ENCODE assay signal across 12 cellular contexts in genomic region chr19:35461788-35462187, GRCh38. TPM values are rescaled to one million over a fixed set of nuclear protein-coding genes. Genes with fewer than 3 reads are reported as not detected.
A peak's percentile ranks its signal among the peaks of the same experiment; 100 is the strongest.
DNase-seq lines count a peak whose midpoint lies in the region; ATAC-seq, FAIRE-seq and TF ChIP-seq lines count a peak whose summit lies in the region.
"Not testable (repeated sequence)": the region's sequence is repeated elsewhere in the genome, so short reads cannot be mapped to it uniquely, and the experiment has no call there.
"Had no signal": no experiment of that assay in that cellular context is flagged by ENCODE, and none has a peak within 500 bp of the region (broad histone marks: within the 10 kb centered on the region; RNA-seq: fewer than 3 reads in every experiment).

No MANE protein-coding gene starts in this region.

- peak overlapping the region; percentile 61 to 85 (median 74); a peak in 21 of 22 replicates for H3K9ac ChIP-seq in BLaER1 treated with 17β-estradiol and CSF1 and Interleukin-3, amounts not matched to agents 10 nM and 100 nM
- H3K9ac ChIP-seq in GM12878 (ENCODE audit: control insufficient read depth, insufficient read depth, low read length): not testable (repeated sequence)

- peak overlapping the region; percentile 75 to 95 (median 90) for H3K4me2 ChIP-seq in BLaER1 treated with 17β-estradiol and CSF1 and Interleukin-3, amounts not matched to agents 10 nM and 100 nM
- H3K4me2 ChIP-seq in GM12878 (ENCODE audit: control insufficient read depth, insufficient read depth): peak overlapping the region; percentile 39; the same call in 1 of the 2 replicates

- H3K27ac Mint-ChIP-seq in T-helper 17 cell: peak overlapping the region; percentile 94
- peak overlapping the region; percentile 90 to 95 for H3K27ac Mint-ChIP-seq in effector memory CD8-positive, alpha-beta T cell

- intact Hi-C loops in GM12878 (cut with micrococcal nuclease; ENCODE audit: unreplicated experiment): loop anchor here (1.0 kb wide), 1 partner anchor 10 kb away; no protein-coding TSS in a partner anchor

- SMC1A ChIA-PET in GM12878 (lab: Charles Lee; ENCODE audit: uncharacterized antibody, unreplicated experiment): interaction anchor here (0.6 to 17.4 kb wide), 21 partner anchors 11 to 221 kb away, joined by 3 to 237 read pairs (median 11); partner anchors contain the start of genes CD22, FFAR1, FFAR2 and FFAR3

- peaks cover 76 to 97% (median 90%) of the 10 kb centered on the region in 10 experiments for H3K4me1 ChIP-seq in BLaER1 treated with 17β-estradiol and CSF1 and Interleukin-3, amounts not matched to agents 10 nM and 100 nM
- peaks cover 62% of the 10 kb centered on the region for H3K4me1 ChIP-seq in GM12878 (ENCODE audit: control insufficient read depth, insufficient read depth, low read length)
- peaks cover 74 to 75% of the 10 kb centered on the region in 2 experiments for H3K4me1 ChIP-seq in neutrophil (ENCODE audit: control insufficient read depth in 1 of 2, insufficient read depth in 1 of 2, low read depth in 1 of 2, low read length in 1 of 2)

- H3K9me3 ChIP-seq in BLaER1 treated with 17β-estradiol and CSF1 and Interleukin-3, amounts not matched to agents 10 nM and 100 nM (replicated peaks in 1 of 11); KOPT-K1 (ENCODE audit: insufficient read depth, low read length, poor library complexity, severe bottlenecking); T-helper 17 cell (ENCODE audit: control insufficient read depth, low read length, poor library complexity, severe bottlenecking); GM12878 (replicated peaks; ENCODE audit: control insufficient read depth, insufficient read depth, low read length); neutrophil: not testable (repeated sequence)

- H3K27ac ChIP-seq in BLaER1 treated with 17β-estradiol and CSF1 and Interleukin-3, amounts not matched to agents 10 nM and 100 nM: peak overlapping the region; percentile 65 to 97 (median 88); a peak in 21 of 22 replicates
- H3K27ac ChIP-seq in KOPT-K1 (ENCODE audit: low read depth, low read length, poor library complexity, severe bottlenecking) (peak overlapping the region; percentile 80), GM12878 (ENCODE audit: control insufficient read depth, insufficient read depth) (peak overlapping the region; percentile 73), neutrophil (peak overlapping the region; percentile 95)

- peak overlapping the region in 6 of 10 experiments; percentile 12 to 35 (median 26); a peak in 7 of 20 replicates for H3K4me3 ChIP-seq in BLaER1 treated with 17β-estradiol and CSF1 and Interleukin-3, amounts not matched to agents 10 nM and 100 nM
- not testable (repeated sequence) for H3K4me3 ChIP-seq in GM12878
- H3K4me3 ChIP-seq in neutrophil (ENCODE audit: low read depth in 1 of 2, low read length in 1 of 2): peak overlapping the region; percentile 32 to 33

- H3K4me3 Mint-ChIP-seq in T-helper 17 cell; effector memory CD8-positive, alpha-beta T cell: not testable (repeated sequence)

- H2AFZ ChIP-seq in GM12878 (ENCODE audit: control insufficient read depth, low read depth, low read length): not testable (repeated sequence)

- not testable (repeated sequence) for H3K27me3 ChIP-seq in BLaER1 treated with 17β-estradiol and CSF1 and Interleukin-3, amounts not matched to agents 10 nM and 100 nM; GM12878 (replicated peaks in 1 of 2; ENCODE audit: control insufficient read depth in 2 of 2, insufficient read depth in 2 of 2, low read length in 1 of 2); neutrophil

- in situ Hi-C loops in GM12878 (cut with MboI): not testable (repeated sequence)

- POLR2A ChIA-PET in GM12878 (lab: Charles Lee): interaction anchor here (0.7 to 4.4 kb wide), 9 partner anchors 10 to 166 kb away, joined by 3 to 37 read pairs (median 16); partner anchors contain the start of genes FFAR1 and FFAR2

- TF ChIP-seq CTCF in GM12878 (IDR thresholded peaks at IDR 0.05 in 2 of 3, conservative IDR thresholded peaks at IDR 0.05 in 1 of 3; ENCODE audit: control insufficient read depth in 2 of 3, extremely low read depth in 1 of 3, insufficient read depth in 1 of 3, low read depth in 3 of 3, low read length in 3 of 3); neutrophil (IDR thresholded peaks at IDR 0.05): not testable (repeated sequence)

- not testable (repeated sequence) for DNase-seq in T-helper 17 cell; GM12878 (ENCODE audit: low read depth, low spot score); effector memory CD8-positive, alpha-beta T cell

- not testable (repeated sequence) for TF ChIP-seq POLR2A in GM12878 (IDR thresholded peaks at IDR 0.05; ENCODE audit: low read depth, low read length)

- not testable (repeated sequence) for H3K36me3 Mint-ChIP-seq in T-helper 17 cell (ENCODE audit: low read depth); effector memory CD8-positive, alpha-beta T cell (ENCODE audit: insufficient read depth)

- RAD21 ChIA-PET in GM12878 (lab: Charles Lee; ENCODE audit: unreplicated experiment): interaction anchor here (0.7 to 8.3 kb wide), 17 partner anchors 7 to 142 kb away, joined by 3 to 110 read pairs (median 13); partner anchors contain the start of genes FFAR1, FFAR2 and FFAR3

- H3K79me2 ChIP-seq in GM12878 (ENCODE audit: control insufficient read depth, insufficient read depth, low read length): not testable (repeated sequence)

- CTCF ChIA-PET in GM12878 (lab: Yijun Ruan, JAX): interaction anchor here (0.8 to 8.5 kb wide), 17 partner anchors 7 to 149 kb away, joined by 3 to 86 read pairs (median 6); partner anchors contain the start of genes FFAR1 and FFAR3

- not testable (repeated sequence) for ATAC-seq in T-helper 17 cell; GM12878; effector memory CD8-positive, alpha-beta T cell (replicated peaks)

- not testable (repeated sequence) for TF ChIP-seq EP300 in GM12878 (IDR thresholded peaks at IDR 0.05; ENCODE audit: borderline replicate concordance in 1 of 2, control insufficient read depth in 1 of 2, low read depth in 2 of 2, low read length in 2 of 2)

- peaks cover 55% of the 10 kb centered on the region for H3K4me1 Mint-ChIP-seq in T-helper 17 cell
- H3K4me1 Mint-ChIP-seq in effector memory CD8-positive, alpha-beta T cell (ENCODE audit: low read depth in 2 of 2): peaks cover 29 to 33% of the 10 kb centered on the region in 2 donors

- not testable (repeated sequence) for BruUV-seq in GM12878 (replicated peaks; lab: Mats Ljungman, UMichigan)

- H3K27me3 Mint-ChIP-seq in T-helper 17 cell; effector memory CD8-positive, alpha-beta T cell: not testable (repeated sequence)

- H3K9me3 Mint-ChIP-seq in effector memory CD8-positive, alpha-beta T cell: not testable (repeated sequence)

- not testable (repeated sequence) for H4K20me1 ChIP-seq in BLaER1 treated with 17β-estradiol and CSF1 and Interleukin-3, amounts not matched to agents 10 nM and 100 nM; GM12878 (ENCODE audit: control insufficient read depth, insufficient read depth)

- not testable (repeated sequence) for H3K36me3 ChIP-seq in BLaER1 treated with 17β-estradiol and CSF1 and Interleukin-3, amounts not matched to agents 10 nM and 100 nM; KOPT-K1 (ENCODE audit: insufficient read depth, low read length); GM12878 (ENCODE audit: control insufficient read depth in 2 of 2, insufficient read depth in 2 of 2, low read length in 1 of 2); neutrophil

- not testable (repeated sequence) for TF ChIP-seq RAD21 in GM12878 (IDR thresholded peaks at IDR 0.05; ENCODE audit: insufficient read depth, low read depth, low read length)

- not testable (repeated sequence) for FAIRE-seq in GM12878 (lab: Jason Lieb, UNC)

RNA-seq across cellular contexts. Expression of gene FFAR2, which starts 13.7 kb away (rescaled TPM):
- under 1 TPM; 0.16 to 0.55 TPM for total RNA-seq in T-helper 17 cell
- total RNA-seq in GM12878 (2013; cell fraction: nucleolus; rRNA removed): 1.3 and 1.4 TPM in 2 replicates
- total RNA-seq in GM12878 (2014; rRNA removed): 2.8 and 2.9 TPM in 2 replicates
- total RNA-seq in GM12878 (2014; rRNA removed; fragmentation: Illumina TruSeq; extraction: Trizol): 1.9 and 2.5 TPM in 2 replicates
- total RNA-seq in GM12878 (2021): 2.3 and 2.8 TPM in 2 replicates
- 2.5 TPM for polyA plus RNA-seq in GM12878 (2011; ENCODE audit: low read depth)
- 0.05 and 0.06 TPM in 2 replicates for polyA plus RNA-seq in GM12878 (2011; rRNA removed)
- 0.03 and 0.08 TPM in 2 replicates for polyA plus RNA-seq in GM12878 (2011; cell fraction: cytosol; rRNA removed)
- polyA plus RNA-seq in GM12878 (2011; cell fraction: nucleus; rRNA removed): not detected in 2 replicates
- polyA plus RNA-seq in GM12878 (2012): 2.0 and 3.2 TPM in 2 replicates
- 2.5 and 4.0 TPM in 2 replicates for polyA plus RNA-seq in GM12878 (2014; fragmentation: Illumina TruSeq; extraction: Trizol)
- 1 to 10 TPM; 1.8 to 3.1 TPM for polyA plus RNA-seq in GM12878 (2014; fragmentation: Nextera tagmentation; extraction: Ambion mirVana)
- 2.8 and 3.1 TPM in 2 replicates for polyA plus RNA-seq in GM12878 (2014; rRNA removed)
- 1 to 10 TPM in 1 of 2 experiments, under 1 TPM in 1; 0.53 to 1.1 TPM for polyA plus RNA-seq in GM12878 (2016; fragmentation: Nextera tagmentation; extraction: Ambion mirVana)
- polyA minus RNA-seq in GM12878 (2011; rRNA and poly(A)+ RNA removed): 0.10 TPM in 1 of 2 replicates, not detected in the other
- polyA minus RNA-seq in GM12878 (2011; cell fraction: cytosol; rRNA and poly(A)+ RNA removed): not detected in 2 replicates
- 0.19 TPM in 1 of 2 replicates, not detected in the other for polyA minus RNA-seq in GM12878 (2011; cell fraction: nucleus; rRNA and poly(A)+ RNA removed)
- total RNA-seq: Caco-2, Daoy, GM23338, HFFc6, HT1080 had no signal
- polyA plus RNA-seq: GM23338 had no signal

RNA-seq across cellular contexts. Expression of gene KRTDAP, which starts 28.5 kb away (rescaled TPM):
- not detected for total RNA-seq in T-helper 17 cell
- not detected in 2 replicates for total RNA-seq in GM12878 (2013; cell fraction: nucleolus; rRNA removed)
- not detected in 2 replicates for total RNA-seq in GM12878 (2014; rRNA removed)
- not detected in 2 replicates for total RNA-seq in GM12878 (2014; rRNA removed; fragmentation: Illumina TruSeq; extraction: Trizol)
- total RNA-seq in GM12878 (2021): not detected in 2 replicates
- polyA plus RNA-seq in GM12878 (2011; ENCODE audit: low read depth): not detected
- polyA plus RNA-seq in GM12878 (2011; rRNA removed): 0.23 TPM in 1 of 2 replicates, not detected in the other
- polyA plus RNA-seq in GM12878 (2011; cell fraction: cytosol; rRNA removed): not detected in 2 replicates
- 0.34 TPM in 1 of 2 replicates, not detected in the other for polyA plus RNA-seq in GM12878 (2011; cell fraction: nucleus; rRNA removed)
- polyA plus RNA-seq in GM12878 (2012): not detected in 2 replicates
- not detected in 2 replicates for polyA plus RNA-seq in GM12878 (2014; fragmentation: Illumina TruSeq; extraction: Trizol)
- not detected for polyA plus RNA-seq in GM12878 (2014; fragmentation: Nextera tagmentation; extraction: Ambion mirVana)
- not detected in 2 replicates for polyA plus RNA-seq in GM12878 (2014; rRNA removed)
- not detected for polyA plus RNA-seq in GM12878 (2016; fragmentation: Nextera tagmentation; extraction: Ambion mirVana)
- not detected in 2 replicates for polyA minus RNA-seq in GM12878 (2011; rRNA and poly(A)+ RNA removed)
- not detected in 2 replicates for polyA minus RNA-seq in GM12878 (2011; cell fraction: cytosol; rRNA and poly(A)+ RNA removed)
- polyA minus RNA-seq in GM12878 (2011; cell fraction: nucleus; rRNA and poly(A)+ RNA removed): not detected in 2 replicates
- total RNA-seq: Caco-2; CD4-positive, alpha-beta T cell; Daoy; GM23338; HFFc6; HT1080 had no signal

RNA-seq across cellular contexts. Expression of gene DMKN, which starts 51.7 kb away (rescaled TPM):
- total RNA-seq in T-helper 17 cell (not detected), GM12878 (2014; rRNA removed) (59.5 and 68.0 TPM in 2 replicates), GM12878 (2014; rRNA removed; fragmentation: Illumina TruSeq; extraction: Trizol) (52.6 and 61.3 TPM in 2 replicates), GM12878 (2021) (57.8 and 64.9 TPM in 2 replicates)
- total RNA-seq in GM12878 (2013; cell fraction: nucleolus; rRNA removed): 230 and 233 TPM in 2 replicates
- 52.3 TPM for polyA plus RNA-seq in GM12878 (2011; ENCODE audit: low read depth)
- polyA plus RNA-seq in GM12878 (2011; rRNA removed) (60.7 and 72.5 TPM in 2 replicates), GM12878 (2014; fragmentation: Illumina TruSeq; extraction: Trizol) (90.7 and 102 TPM in 2 replicates), GM12878 (2014; fragmentation: Nextera tagmentation; extraction: Ambion mirVana) (10 to 100 TPM; 36.4 to 43.3 TPM), GM12878 (2014; rRNA removed) (87.8 and 114 TPM in 2 replicates), GM12878 (2016; fragmentation: Nextera tagmentation; extraction: Ambion mirVana) (10 to 100 TPM; 57.8 to 65.9 TPM)
- polyA plus RNA-seq in GM12878 (2011; cell fraction: cytosol; rRNA removed): 78.7 and 92.1 TPM in 2 replicates
- polyA plus RNA-seq in GM12878 (2011; cell fraction: nucleus; rRNA removed): 118 and 167 TPM in 2 replicates
- polyA plus RNA-seq in GM12878 (2012): 23.7 and 29.9 TPM in 2 replicates
- polyA minus RNA-seq in GM12878 (2011; rRNA and poly(A)+ RNA removed): 16.8 and 29.2 TPM in 2 replicates
- 10.3 and 13.2 TPM in 2 replicates for polyA minus RNA-seq in GM12878 (2011; cell fraction: cytosol; rRNA and poly(A)+ RNA removed)
- 28.0 and 32.9 TPM in 2 replicates for polyA minus RNA-seq in GM12878 (2011; cell fraction: nucleus; rRNA and poly(A)+ RNA removed)
- total RNA-seq: CD4-positive, alpha-beta T cell had no signal

Comparison
In these comparisons a context has a peak if more than half of its experiments do, and no peak if none do; other contexts are left out.
1. RNA of gene DMKN, which starts 51.7 kb away (total RNA-seq): 52.6 to 233 TPM in GM12878; not detected in T-helper 17 cell; every median in the first group is over 10 times any median in the second.
2. Peak in every context shown above with its lines, with median percentiles within 50 percentile points of each other: H3K27ac ChIP-seq.